In the genomic region with DNA sequence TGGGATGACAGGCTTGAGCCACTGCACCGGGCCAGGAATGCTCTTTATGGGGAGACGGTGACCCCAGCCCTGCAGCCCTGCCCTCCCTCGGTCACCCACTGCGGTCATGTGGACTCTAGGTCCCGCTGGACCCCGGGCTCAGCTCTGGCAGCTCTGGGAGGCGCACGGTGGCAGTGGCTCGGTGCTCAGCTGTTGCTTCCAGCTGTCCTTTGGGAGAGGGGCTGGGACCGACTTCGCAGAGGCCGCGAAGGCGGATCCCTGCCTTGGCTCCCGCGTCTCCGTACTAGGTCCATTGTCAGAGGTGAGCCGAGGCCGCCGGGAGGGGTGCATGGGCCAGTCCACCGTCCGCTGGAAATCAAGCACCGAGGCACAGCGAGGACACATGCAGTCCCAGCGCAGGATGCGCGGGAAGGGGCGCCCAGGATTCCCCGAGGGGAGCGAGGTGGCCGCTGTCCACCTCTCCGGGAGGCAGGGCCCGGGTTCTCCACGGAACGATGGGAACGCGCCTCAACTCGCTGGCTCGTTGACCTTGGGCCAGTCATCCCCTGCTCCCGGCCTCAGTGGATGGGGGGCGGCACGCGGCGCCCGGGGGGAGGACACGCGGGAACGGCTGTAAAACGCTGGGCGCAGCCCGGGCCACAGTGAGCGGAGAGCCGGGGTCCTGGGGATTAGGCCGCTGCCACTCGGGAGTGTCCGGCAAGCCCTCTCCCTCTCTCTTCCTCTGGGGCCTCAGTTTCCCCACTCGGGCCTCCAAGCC, we compare ENCODE assay signal across 8 cellular contexts. TPM values are rescaled to one million over a fixed set of nuclear protein-coding genes. Genes with fewer than 3 reads are reported as not detected.
DNase-seq lines count a peak whose midpoint lies in the region; ATAC-seq, FAIRE-seq and TF ChIP-seq lines count a peak whose summit lies in the region.

No MANE protein-coding gene starts in this region.

- H3K4me1 Mint-ChIP-seq in stimulated activated naive B cell treated with anti-CD40 and anti-IgM and Interleukin-4, amounts not matched to agents 10 μg/mL and 1 μg/mL and 100 μg/mL, for 72 hours: peaks cover 18 to 36% of the 10 kb centered on the region in 2 donors

- H2AFZ ChIP-seq in keratinocyte (ENCODE audit: control insufficient read depth, low read length): peak overlapping the region; percentile 77

- H3K9me3 Mint-ChIP-seq in stimulated activated naive B cell treated with anti-CD40 and anti-IgM and Interleukin-4, amounts not matched to agents 10 μg/mL and 1 μg/mL and 100 μg/mL, for 72 hours: no peaks in the 10 kb centered on the region

- H3K27ac ChIP-seq in HL-60 (replicated peaks) (peak overlapping the region; percentile 69), angular gyrus (ENCODE audit: low read depth, low read length) (peak overlapping the region; percentile 70), keratinocyte (ENCODE audit: control insufficient read depth, insufficient read depth, low read length) (no peak overlapping the region)

- peak overlapping the region; percentile 37 for H3K27ac Mint-ChIP-seq in stimulated activated naive B cell treated with anti-CD40 and anti-IgM and Interleukin-4, amounts not matched to agents 10 μg/mL and 1 μg/mL and 100 μg/mL, for 72 hours

- no peak overlapping the region for H3K9ac ChIP-seq in keratinocyte (ENCODE audit: control insufficient read depth, extremely low read depth, insufficient read depth, low read length)

- H3K4me1 ChIP-seq in keratinocyte (ENCODE audit: control insufficient read depth, extremely low read depth, insufficient read depth, low read length): no peaks in the 10 kb centered on the region

- no peaks in the 10 kb centered on the region for H3K9me1 ChIP-seq in keratinocyte (ENCODE audit: control insufficient read depth, extremely low read depth, insufficient read depth, low read length)

- no peak for FAIRE-seq in keratinocyte (lab: Jason Lieb, UNC)

- no peak for ATAC-seq in stimulated activated naive B cell treated with anti-CD40 and anti-IgM and Interleukin-4, amounts not matched to agents 10 μg/mL and 1 μg/mL and 100 μg/mL, for 72 hours (replicated peaks)

- peak overlapping the region; percentile 76 for H3K4me2 ChIP-seq in keratinocyte (ENCODE audit: control insufficient read depth, extremely low read depth, insufficient read depth, low read depth, low read length)

- H3K4me3 ChIP-seq in HL-60 (replicated peaks; ENCODE audit: insufficient read depth, low read length): peak overlapping the region; percentile 69
- H3K4me3 ChIP-seq in keratinocyte (ENCODE audit: control insufficient read depth in 2 of 3, extremely low read depth in 1 of 3, insufficient read depth in 2 of 3, low read depth in 1 of 3, low read length in 3 of 3): peak overlapping the region; percentile 47 to 64 (median 59)

- no peaks in the 10 kb centered on the region for H3K36me3 ChIP-seq in keratinocyte (ENCODE audit: control insufficient read depth in 2 of 2, extremely low read depth in 1 of 2, insufficient read depth in 2 of 2, low read length in 2 of 2)

- no peaks in the 10 kb centered on the region for H3K27me3 ChIP-seq in HL-60 (ENCODE audit: insufficient read depth, poor library complexity, severe bottlenecking)
- peaks cover 14% of the 10 kb centered on the region for H3K27me3 ChIP-seq in keratinocyte (ENCODE audit: control insufficient read depth, extremely low read depth, insufficient read depth, low read length)

- TF ChIP-seq CTCF in HL-60 (IDR thresholded peaks at IDR 0.05; ENCODE audit: insufficient read depth, low read length) (no peak), keratinocyte (optimal IDR thresholded peaks at IDR 0.05 in 1 of 3, IDR thresholded peaks at IDR 0.05 in 1 of 3, conservative IDR thresholded peaks at IDR 0.05 in 1 of 3; ENCODE audit: extremely low read depth in 1 of 3, insufficient read depth in 2 of 3, low read length in 3 of 3) (no peak)

- no peaks in the 10 kb centered on the region for H3K9me3 ChIP-seq in keratinocyte (ENCODE audit: control insufficient read depth, low read depth, low read length)

- H4K20me1 ChIP-seq in keratinocyte (ENCODE audit: control insufficient read depth, extremely low read depth, insufficient read depth, low read length): no peaks in the 10 kb centered on the region

- H3K79me2 ChIP-seq in keratinocyte (ENCODE audit: control insufficient read depth, insufficient read depth, low read length): no peaks in the 10 kb centered on the region

- dilution Hi-C loops in keratinocyte (cut with MboI; ENCODE audit: extremely low pct_ligation_motif_present, low sequenced_read_pairs): no loop called here

- peaks cover under 1 to 5% of the 10 kb centered on the region in 2 donors for H3K27me3 Mint-ChIP-seq in stimulated activated naive B cell treated with anti-CD40 and anti-IgM and Interleukin-4, amounts not matched to agents 10 μg/mL and 1 μg/mL and 100 μg/mL, for 72 hours

- H3K4me3 Mint-ChIP-seq in stimulated activated naive B cell treated with anti-CD40 and anti-IgM and Interleukin-4, amounts not matched to agents 10 μg/mL and 1 μg/mL and 100 μg/mL, for 72 hours: peak overlapping the region; percentile 91 to 94

- peaks cover 14 to 36% of the 10 kb centered on the region in 2 donors for H3K36me3 Mint-ChIP-seq in stimulated activated naive B cell treated with anti-CD40 and anti-IgM and Interleukin-4, amounts not matched to agents 10 μg/mL and 1 μg/mL and 100 μg/mL, for 72 hours

- DNase-seq in HL-60 (ENCODE audit: low read depth in 1 of 2, low spot score in 1 of 2): no peak
- no peak for DNase-seq in keratinocyte (ENCODE audit: low read depth, low spot score)
- no peak for DNase-seq in stimulated activated naive B cell treated with anti-CD40 and anti-IgM and Interleukin-4, amounts not matched to agents 10 μg/mL and 1 μg/mL and 100 μg/mL, for 72 hours
- no peak for DNase-seq in NCI-H2029 (lab: John Stamatoyannopoulos, UW)
- DNase-seq in activated gamma-delta T cell treated with Interleukin-2 at 50 U/mL for 16 hours: no peak
- no peak for DNase-seq in effector CD8-positive, alpha-beta T cell (lab: John Stamatoyannopoulos, UW)
- DNase-seq in NCI-H345 (lab: John Stamatoyannopoulos, UW): no peak

RNA-seq across cellular contexts. Expression of gene GBGT1, which starts 0.7 kb away (rescaled TPM):
- 0.42 to 0.74 TPM (median 0.54 TPM) in 3 replicates for polyA plus RNA-seq in keratinocyte
- not detected for polyA plus RNA-seq in keratinocyte (2011; ENCODE audit: low read depth)
- polyA plus RNA-seq in keratinocyte (2011; cell fraction: cytosol; rRNA removed): 0.17 and 0.48 TPM in 2 replicates
- polyA plus RNA-seq in keratinocyte (2011; cell fraction: nucleus; rRNA removed): 0.87 and 1.1 TPM in 2 replicates
- 0.25 and 0.72 TPM in 2 replicates for polyA plus RNA-seq in keratinocyte (2012; ENCODE audit: low replicate concordance)
- polyA minus RNA-seq in keratinocyte: 0.40 to 1.6 TPM (median 0.77 TPM) in 3 replicates
- polyA minus RNA-seq in keratinocyte (2011; cell fraction: cytosol; rRNA and poly(A)+ RNA removed): not detected
- 0.95 and 1.1 TPM in 2 replicates for polyA minus RNA-seq in keratinocyte (2011; cell fraction: nucleus; rRNA and poly(A)+ RNA removed)

RNA-seq across cellular contexts. Expression of gene RALGDS, which starts 41.9 kb away (rescaled TPM):
- polyA plus RNA-seq in keratinocyte: 22.6 to 38.0 TPM (median 27.2 TPM) in 3 replicates
- 22.2 TPM for polyA plus RNA-seq in keratinocyte (2011; ENCODE audit: low read depth)
- 20.4 and 31.3 TPM in 2 replicates for polyA plus RNA-seq in keratinocyte (2011; cell fraction: cytosol; rRNA removed)
- 73.4 and 91.6 TPM in 2 replicates for polyA plus RNA-seq in keratinocyte (2011; cell fraction: nucleus; rRNA removed)
- 15.5 and 19.3 TPM in 2 replicates for polyA plus RNA-seq in keratinocyte (2012; ENCODE audit: low replicate concordance)
- polyA minus RNA-seq in keratinocyte: 20.9 to 29.4 TPM (median 25.9 TPM) in 3 replicates
- polyA minus RNA-seq in keratinocyte (2011; cell fraction: cytosol; rRNA and poly(A)+ RNA removed): 19.8 TPM
- 17.3 and 24.7 TPM in 2 replicates for polyA minus RNA-seq in keratinocyte (2011; cell fraction: nucleus; rRNA and poly(A)+ RNA removed)

RNA-seq across cellular contexts. Expression of gene OBP2B, which starts 46.1 kb away (rescaled TPM):
- not detected in 3 replicates for polyA plus RNA-seq in keratinocyte
- polyA plus RNA-seq in keratinocyte (2011; ENCODE audit: low read depth): not detected
- not detected in 2 replicates for polyA plus RNA-seq in keratinocyte (2011; cell fraction: cytosol; rRNA removed)
- not detected in 2 replicates for polyA plus RNA-seq in keratinocyte (2011; cell fraction: nucleus; rRNA removed)
- polyA plus RNA-seq in keratinocyte (2012; ENCODE audit: low replicate concordance): not detected in 2 replicates
- polyA minus RNA-seq in keratinocyte: not detected in 3 replicates
- polyA minus RNA-seq in keratinocyte (2011; cell fraction: cytosol; rRNA and poly(A)+ RNA removed): not detected
- not detected in 2 replicates for polyA minus RNA-seq in keratinocyte (2011; cell fraction: nucleus; rRNA and poly(A)+ RNA removed)
